In genomic region chr15:26790118-26790517, GRCh38 we compare ENCODE assay signal across 26 cellular contexts. TPM values are rescaled to one million over a fixed set of nuclear protein-coding genes. Genes with fewer than 3 reads are reported as not detected.
"Had no signal": no experiment of that assay in that cellular context is flagged by ENCODE, and none has a peak within 500 bp of the region (broad histone marks: within the 10 kb centered on the region; RNA-seq: fewer than 3 reads in every experiment).

No MANE protein-coding gene starts in this region.

- H3K27ac ChIP-seq: ascending aorta, cardiac muscle cell, SJCRH30 had no signal

- H3K4me1 ChIP-seq: ascending aorta, SJCRH30 had no signal

- H3K36me3 ChIP-seq: ascending aorta, cardiac muscle cell, MG63, SJCRH30 had no signal

- DNase-seq: activated CD4-positive, alpha-beta memory T cell treated with anti-CD3 and anti-CD28 coated beads, Interleukin-2, amount 10 ng/mL, durations not matched to agents 7 days and 5 days; activated CD4-positive, alpha-beta T cell treated with anti-CD3 and anti-CD28 coated beads for 1 hour; activated CD4-positive, alpha-beta T cell treated with anti-CD3 and anti-CD28 coated beads for 48 hours; activated CD4-positive, CD25-positive, alpha-beta regulatory T cell; activated CD8-positive, alpha-beta memory T cell treated with anti-CD3 and anti-CD28 coated beads for 24 hours; activated CD8-positive, alpha-beta memory T cell treated with anti-CD3 and anti-CD28 coated beads, Interleukin-2, amount 10 ng/mL, durations not matched to agents 7 days and 5 days; activated CD8-positive, alpha-beta memory T cell treated with anti-CD3 and anti-CD28 coated beads, Interleukin-2, amount 50 U/mL, for 48 hours; activated effector memory CD4-positive, alpha-beta T cell treated with Interleukin-2 at 50 U/mL for 16 hours; activated naive CD4-positive, alpha-beta T cell; activated naive CD8-positive, alpha-beta T cell treated with anti-CD3 and anti-CD28 coated beads, Interleukin-2, amount 10 ng/mL, durations not matched to agents 7 days and 5 days; activated T-cell treated with anti-CD3 and anti-CD28 coated beads, Interleukin-2, amount 50 U/mL, for 48 hours; amygdala; Kasumi-1; MG63; NCI-H1092 treated with DMSO at 0.1 percent for 48 hours; NCI-H1417; NCI-H187 treated with DMSO at 0.1 percent for 48 hours; NCI-H2081; NCI-H345; NCI-H524 treated with DMSO at 0.1 percent for 48 hours; SHP77; SJCRH30; SK-N-SH had no signal

- H3K9me3 ChIP-seq: ascending aorta, MG63, SJCRH30, SK-N-SH had no signal

- H3K4me2 ChIP-seq: SK-N-SH had no signal

- ATAC-seq: activated CD8-positive, alpha-beta memory T cell treated with anti-CD3 and anti-CD28 coated beads, Interleukin-2, amount 10 ng/mL, durations not matched to agents 7 days and 5 days; Panc1 had no signal

- H3K4me3 ChIP-seq: ascending aorta, cardiac muscle cell, MG63, SJCRH30 had no signal

- H3K27me3 ChIP-seq: ascending aorta, cardiac muscle cell, MG63, SJCRH30 had no signal

- H3K9ac ChIP-seq: SK-N-SH had no signal

RNA-seq across cellular contexts. Expression of gene GABRB3, which starts 17.3 kb away (rescaled TPM):
- total RNA-seq: activated CD4-positive, alpha-beta memory T cell treated with anti-CD3 and anti-CD28 coated beads, Interleukin-2, amount 10 ng/mL, durations not matched to agents 7 days and 5 days; activated CD8-positive, alpha-beta memory T cell treated with anti-CD3 and anti-CD28 coated beads, Interleukin-2, amount 10 ng/mL, durations not matched to agents 7 days and 5 days; activated naive CD8-positive, alpha-beta T cell treated with anti-CD3 and anti-CD28 coated beads, Interleukin-2, amount 10 ng/mL, durations not matched to agents 7 days and 5 days; ascending aorta had no signal
